Comparison of ENCODE assay signal across 1 cellular context in genomic region chr4:174278467-174278866, GRCh38.
A peak's percentile ranks its signal among the peaks of the same experiment; 100 is the strongest.
TF ChIP-seq lines count a peak whose summit lies in the region.

No MANE protein-coding gene starts in this region.

TF ChIP-seq in GM12878, 131 proteins besides CTCF, POLR2A, EP300 and RAD21:
- peak; percentile 24 to 28; a peak in 1 of 4 replicates for TF ChIP-seq BHLHE40 (IDR thresholded peaks at IDR 0.05; ENCODE audit: borderline replicate concordance in 1 of 2, low read depth in 2 of 2, low read length in 1 of 2)
- TF ChIP-seq RUNX3 (IDR thresholded peaks at IDR 0.05; ENCODE audit: low read length) = peak; percentile 20; the same call in 1 of the 2 replicates
- no peak for TF ChIP-seq EGR1 (IDR thresholded peaks at IDR 0.05; ENCODE audit: borderline replicate concordance in 1 of 2, low read depth in 2 of 2, low read length in 2 of 2)
- peak; percentile 56; the same call in 1 of the 2 replicates for TF ChIP-seq MTA2 (IDR thresholded peaks at IDR 0.05; ENCODE audit: low read depth)
